ENCODE assay signal across 1 cellular context in genomic region chr10:24891823-24892222, GRCh38.
A peak's percentile ranks its signal among the peaks of the same experiment; 100 is the strongest.
TF ChIP-seq lines count a peak whose summit lies in the region.

No MANE protein-coding gene starts in this region.

TF ChIP-seq in HEK293, 187 proteins besides CTCF, POLR2A, EP300 and RAD21 (continued from another document and continues in another):
- TF ChIP-seq ELK4 (IDR thresholded peaks at IDR 0.05; ENCODE audit: borderline replicate concordance, low read depth, low read length) (no peak), KLF10 (tag by site-specific recombination; IDR thresholded peaks at IDR 0.05) (peak; percentile 62), ZNF843 (tag by site-specific recombination; IDR thresholded peaks at IDR 0.05) (peak; percentile 92), ZBTB21 (tag by site-specific recombination; IDR thresholded peaks at IDR 0.05) (0 out of 2 replicates have a peak, but pooled peaks have one; percentile 23), ZNF423 (tag by site-specific recombination; IDR thresholded peaks at IDR 0.05) (no peak), ZNF549 (tag by site-specific recombination; IDR thresholded peaks at IDR 0.05) (no peak), ZNF692 (tag by site-specific recombination; IDR thresholded peaks at IDR 0.05) (peak; percentile 72), ZEB2 (tag by site-specific recombination; IDR thresholded peaks at IDR 0.05) (peak; percentile 76), KLF16 (tag by site-specific recombination; IDR thresholded peaks at IDR 0.05) (peak; percentile 68), ZBTB49 (tag by site-specific recombination; IDR thresholded peaks at IDR 0.05; ENCODE audit: low read depth) (no peak), HOXA7 (CRISPR knock-in tag; IDR thresholded peaks at IDR 0.05; ENCODE audit: borderline replicate concordance) (no peak), ZNF830 (tag by site-specific recombination; IDR thresholded peaks at IDR 0.05; ENCODE audit: low read depth) (no peak), SCRT1 (tag by site-specific recombination; IDR thresholded peaks at IDR 0.05; ENCODE audit: borderline replicate concordance) (peak; percentile 89; the same call in 1 of the 2 replicates), ZNF140 (tag by site-specific recombination; IDR thresholded peaks at IDR 0.05) (no peak), ZNF510 (tag by site-specific recombination; IDR thresholded peaks at IDR 0.05; ENCODE audit: insufficient replicate concordance) (no peak), KLF8 (tag by site-specific recombination; IDR thresholded peaks at IDR 0.05) (peak; percentile 78), ZNF433 (tag by site-specific recombination; IDR thresholded peaks at IDR 0.05; ENCODE audit: low read depth) (no peak), ZNF558 (tag by site-specific recombination; IDR thresholded peaks at IDR 0.05) (0 out of 2 replicates have a peak, but pooled peaks have one; percentile 47), FEZF1 (tag by site-specific recombination; IDR thresholded peaks at IDR 0.05) (peak; percentile 95), ZNF138 (tag by site-specific recombination; IDR thresholded peaks at IDR 0.05; ENCODE audit: borderline replicate concordance) (no peak), ZNF629 (tag by site-specific recombination; IDR thresholded peaks at IDR 0.05) (peak; percentile 88), ATF2 (tag by site-specific recombination; IDR thresholded peaks at IDR 0.05; ENCODE audit: low read depth) (peak; percentile 62; the same call in 1 of the 2 replicates), ZNF791 (tag by site-specific recombination; IDR thresholded peaks at IDR 0.05) (no peak), ZNF473 (tag by site-specific recombination; IDR thresholded peaks at IDR 0.05) (no peak), ZBTB20 (tag by site-specific recombination; IDR thresholded peaks at IDR 0.05) (no peak), ZNF214 (tag by site-specific recombination; IDR thresholded peaks at IDR 0.05; ENCODE audit: borderline replicate concordance) (no peak), ZNF26 (tag by site-specific recombination; IDR thresholded peaks at IDR 0.05) (no peak), ZNF76 (tag by site-specific recombination; IDR thresholded peaks at IDR 0.05; ENCODE audit: borderline replicate concordance, low read depth) (no peak), GLIS1 (tag by site-specific recombination; IDR thresholded peaks at IDR 0.05) (peak; percentile 58), ZNF707 (tag by site-specific recombination; IDR thresholded peaks at IDR 0.05) (no peak), REST (tag by site-specific recombination; IDR thresholded peaks at IDR 0.05) (no peak), ZNF292 (tag by site-specific recombination; IDR thresholded peaks at IDR 0.05; ENCODE audit: borderline replicate concordance, low read depth) (no peak), ZNF10 (tag by site-specific recombination; IDR thresholded peaks at IDR 0.05) (peak; percentile 78; the same call in 1 of the 2 replicates), ZNF426 (tag by site-specific recombination; IDR thresholded peaks at IDR 0.05) (no peak), ZNF223 (tag by site-specific recombination; IDR thresholded peaks at IDR 0.05) (no peak), ZNF398 (tag by site-specific recombination; IDR thresholded peaks at IDR 0.05) (peak; percentile 36; the same call in 1 of the 2 replicates), RBAK (tag by site-specific recombination; IDR thresholded peaks at IDR 0.05) (no peak), ZBTB17 (tag by site-specific recombination; IDR thresholded peaks at IDR 0.05) (peak; percentile 63), GLI4 (tag by site-specific recombination; IDR thresholded peaks at IDR 0.05) (no peak), GLI2 (tag by site-specific recombination; IDR thresholded peaks at IDR 0.05; ENCODE audit: borderline replicate concordance, low read depth) (peak; percentile 33; the same call in 1 of the 2 replicates), ZNF274 (IDR thresholded peaks at IDR 0.05; ENCODE audit: low read length) (no peak), ZNF274 (tag by site-specific recombination; IDR thresholded peaks at IDR 0.05; ENCODE audit: borderline replicate concordance) (no peak), ZNF132 (tag by site-specific recombination; IDR thresholded peaks at IDR 0.05; ENCODE audit: borderline replicate concordance) (no peak), ZNF341 (tag by site-specific recombination; IDR thresholded peaks at IDR 0.05; ENCODE audit: low read depth) (no peak), ZNF621 (tag by site-specific recombination; IDR thresholded peaks at IDR 0.05) (no peak), ZSCAN18 (tag by site-specific recombination; IDR thresholded peaks at IDR 0.05) (no peak), ZBTB11 (tag by site-specific recombination; conservative IDR thresholded peaks at IDR 0.05; ENCODE audit: low read depth) (no peak)
